Comparison of ENCODE assay signal across 2 cellular contexts in the genomic region with DNA sequence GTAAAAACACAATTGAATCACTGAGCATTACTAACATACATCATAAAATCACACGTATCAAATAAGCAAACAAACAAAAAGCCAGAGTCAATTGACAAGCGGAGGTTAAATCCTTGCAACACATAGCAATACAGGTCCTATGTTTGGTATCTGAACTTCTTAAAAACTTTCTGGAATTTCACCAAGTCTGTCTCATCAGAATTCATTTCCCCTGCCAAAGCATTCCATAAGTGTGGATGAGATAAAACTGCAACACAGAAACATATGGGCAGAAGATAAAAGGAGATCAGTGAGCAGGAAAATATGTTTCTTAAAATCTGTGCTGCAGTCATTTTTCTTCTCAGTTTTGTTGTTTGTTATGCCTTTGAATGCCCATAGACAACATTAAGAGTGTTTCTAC.
A peak's percentile ranks its signal among the peaks of the same experiment; 100 is the strongest.
TF ChIP-seq lines count a peak whose summit lies in the region.

No MANE protein-coding gene starts in this region.

TF ChIP-seq in SK-N-SH treated with all-trans-retinoic acid at 6 μM for 48 hours, 23 proteins besides CTCF, POLR2A, EP300 and RAD21 (continued from another document):
- TF ChIP-seq TSHZ2 (CRISPR knock-in tag; IDR thresholded peaks at IDR 0.05) = no peak
- peak; percentile 70 for TF ChIP-seq ZFP30 (CRISPR knock-in tag; IDR thresholded peaks at IDR 0.05)
TF ChIP-seq in SK-N-SH treated with all-trans-retinoic acid at 6 μM for 48 hours: peak in this region for 2.

TF ChIP-seq in SK-N-SH, 30 proteins besides CTCF, POLR2A, EP300 and RAD21 (continued from another document):
- TF ChIP-seq, protein P1, sequence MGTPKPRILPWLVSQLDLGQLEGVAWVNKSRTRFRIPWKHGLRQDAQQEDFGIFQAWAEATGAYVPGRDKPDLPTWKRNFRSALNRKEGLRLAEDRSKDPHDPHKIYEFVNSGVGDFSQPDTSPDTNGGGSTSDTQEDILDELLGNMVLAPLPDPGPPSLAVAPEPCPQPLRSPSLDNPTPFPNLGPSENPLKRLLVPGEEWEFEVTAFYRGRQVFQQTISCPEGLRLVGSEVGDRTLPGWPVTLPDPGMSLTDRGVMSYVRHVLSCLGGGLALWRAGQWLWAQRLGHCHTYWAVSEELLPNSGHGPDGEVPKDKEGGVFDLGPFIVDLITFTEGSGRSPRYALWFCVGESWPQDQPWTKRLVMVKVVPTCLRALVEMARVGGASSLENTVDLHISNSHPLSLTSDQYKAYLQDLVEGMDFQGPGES (IDR thresholded peaks at IDR 0.05; ENCODE audit: low read depth, low read length) = no peak
